Comparison of ENCODE assay signal across 13 cellular contexts in the genomic region with DNA sequence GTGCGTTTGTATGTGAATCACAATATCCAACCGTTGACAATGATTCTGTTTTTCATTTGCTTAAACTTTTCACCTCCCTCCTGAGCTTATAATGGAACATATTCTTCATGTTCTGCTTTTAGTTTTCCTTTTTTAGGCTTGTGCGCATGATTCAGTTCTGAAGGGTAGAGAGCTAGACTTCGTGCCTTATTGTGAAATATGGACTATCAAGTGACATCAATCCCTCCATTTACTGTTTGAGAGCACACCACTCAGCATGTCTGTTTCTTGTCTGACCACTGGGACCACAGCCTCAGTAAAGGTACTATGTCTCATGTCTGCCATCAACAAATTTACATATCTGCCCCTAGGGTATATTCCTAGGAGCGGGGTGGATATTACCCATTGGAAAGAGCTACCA. TPM values are rescaled to one million over a fixed set of nuclear protein-coding genes. Genes with fewer than 3 reads are reported as not detected.
DNase-seq lines count a peak whose midpoint lies in the region; ATAC-seq and TF ChIP-seq lines count a peak whose summit lies in the region.
"Had no signal": no experiment of that assay in that cellular context is flagged by ENCODE, and none has a peak within 500 bp of the region (broad histone marks: within the 10 kb centered on the region; RNA-seq: fewer than 3 reads in every experiment).

No MANE protein-coding gene starts in this region.

- no peak for TF ChIP-seq POLR2A in heart left ventricle (IDR thresholded peaks at IDR 0.05)

- DNase-seq in AG09319 (ENCODE audit: extremely low read depth, low read depth) (peak; percentile 22), OCI-M1 (lab: John Stamatoyannopoulos, UW) (peak; percentile 20), heart left ventricle (no peak), sciatic nerve (ENCODE audit: low spot score) (no peak), NCI-H2029 (lab: John Stamatoyannopoulos, UW) (no peak), DMS53 treated with DMSO at 0.1 percent for 48 hours (lab: John Stamatoyannopoulos, UW; ENCODE audit: unreplicated experiment) (no peak)
- no peak for DNase-seq in activated effector memory CD4-positive, alpha-beta T cell treated with anti-CD3 and anti-CD28 coated beads, Interleukin-2, amount 50 U/mL, for 16 hours
- DNase-seq: activated gamma-delta T cell, Karpas-422, naive B cell had no signal

- ATAC-seq in heart left ventricle: peak in 3 of 4 donors; percentile 47 to 63 (median 61)
- peak; percentile 92 for ATAC-seq in sciatic nerve
- ATAC-seq in GM18867 (IDR thresholded peaks at IDR 0.05; ENCODE audit: unreplicated experiment): no peak

- H3K27me3 ChIP-seq in heart left ventricle: no peaks in the 10 kb centered on the region

- H3K9me3 ChIP-seq in heart left ventricle: no peaks in the 10 kb centered on the region

- 76 to 83% (median 78%) methylated on average over 5 of the region's 5 CpGs for WGBS in heart left ventricle, 4 donors

- intact Hi-C loops in heart left ventricle (cut with DNase I) (no loop called here), sciatic nerve (cut with DNase I) (no loop called here)

- no peaks in the 10 kb centered on the region for H3K36me3 ChIP-seq in heart left ventricle

- H3K27ac ChIP-seq in heart left ventricle: peak overlapping the region in 7 of 12 donors; percentile 3 to 74 (median 23)
- H3K27ac ChIP-seq: epithelial cell of prostate had no signal

- TF ChIP-seq CTCF in AG09319 (IDR thresholded peaks at IDR 0.05; ENCODE audit: low read depth, low read length): no peak
- no peak for TF ChIP-seq CTCF in heart left ventricle (IDR thresholded peaks at IDR 0.05)

- H3K4me3 ChIP-seq in heart left ventricle: no peak overlapping the region

- H3K4me1 ChIP-seq in heart left ventricle: peaks cover 0 to 40% (median 0%) of the 10 kb centered on the region in 12 donors

RNA-seq across cellular contexts. Expression of gene LPAR1, which starts 30.5 kb away (rescaled TPM):
- total RNA-seq in heart left ventricle: 10 to 100 TPM in 4 of 9 donors, 1 to 10 TPM in 5; 4.8 to 19.3 (median 8.4) TPM
- polyA plus RNA-seq in heart left ventricle: 1 to 10 TPM; 3.7 to 5.5 TPM
- total RNA-seq in sciatic nerve: 170 TPM
- total RNA-seq: OCI-LY7 had no signal

Comparison
In these comparisons a context has a peak if more than half of its experiments do, and no peak if none do; other contexts are left out.
1. DNase-seq: peak in AG09319 (single experiment) and OCI-M1 (single experiment); none in heart left ventricle (0 of 5), sciatic nerve (single experiment), activated effector memory CD4-positive, alpha-beta T cell treated with anti-CD3 and anti-CD28 coated beads, Interleukin-2, amount 50 U/mL, for 16 hours (single experiment), NCI-H2029 (single experiment) and DMS53 treated with DMSO at 0.1 percent for 48 hours (single experiment).